1 cellular context compared by ENCODE assay signal in the genomic region with DNA sequence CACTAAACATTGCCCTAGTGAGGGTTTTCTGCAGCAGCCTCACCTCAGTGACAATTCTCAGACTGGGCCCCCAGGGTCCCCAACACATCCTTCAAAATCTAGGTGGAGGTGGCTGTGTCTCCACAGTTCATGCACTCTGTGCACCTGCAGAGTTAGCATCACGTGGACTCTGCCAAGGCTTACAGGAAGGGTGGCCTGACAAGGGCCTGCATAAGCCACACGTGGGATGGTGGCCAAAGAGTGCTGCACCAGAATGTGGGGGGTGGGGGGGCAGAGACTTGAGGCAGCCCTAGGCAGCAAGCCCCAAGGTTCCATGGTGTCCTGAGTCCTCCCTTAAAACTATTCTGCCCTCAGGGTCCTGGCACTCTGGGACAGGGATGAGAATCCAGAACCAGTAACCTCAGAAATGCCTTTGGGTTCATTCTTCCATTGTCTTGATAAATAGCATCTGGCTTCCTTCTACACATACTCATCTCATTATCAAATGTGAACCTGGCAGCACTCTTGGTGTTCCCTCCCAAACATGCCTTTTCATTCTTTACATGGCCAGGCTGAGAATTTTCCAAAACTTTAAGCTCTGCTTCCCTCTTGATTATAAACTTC.
TF ChIP-seq lines count a peak whose summit lies in the region.

No MANE protein-coding gene starts in this region.

TF ChIP-seq in H1, 55 proteins besides CTCF, POLR2A, EP300 and RAD21:
- no peak for TF ChIP-seq JUND (IDR thresholded peaks at IDR 0.05; ENCODE audit: low read length)
- no peak for TF ChIP-seq BCL11A (IDR thresholded peaks at IDR 0.05; ENCODE audit: low read depth in 2 of 2, low read length in 2 of 2)
- no peak for TF ChIP-seq SUZ12 (IDR thresholded peaks at IDR 0.05; ENCODE audit: low read length)
- no peak for TF ChIP-seq RNF2 (IDR thresholded peaks at IDR 0.05; ENCODE audit: borderline replicate concordance, low read depth, low read length, missing control alignments, poor library complexity, severe bottlenecking)
- no peak for TF ChIP-seq CEBPB (IDR thresholded peaks at IDR 0.05; ENCODE audit: low read depth, low read length)
- no peak for TF ChIP-seq SIRT6 (IDR thresholded peaks at IDR 0.05; ENCODE audit: low read length)
- no peak for TF ChIP-seq KDM4A (IDR thresholded peaks at IDR 0.05; ENCODE audit: low read depth, low read length, severe bottlenecking)
- no peak for TF ChIP-seq HDAC2 (IDR thresholded peaks at IDR 0.05; ENCODE audit: borderline replicate concordance in 1 of 2, low read depth in 2 of 2, low read length in 2 of 2)
- TF ChIP-seq GTF2F1 (IDR thresholded peaks at IDR 0.05; ENCODE audit: borderline replicate concordance, low read depth, low read length) = no peak
- TF ChIP-seq PHF8 (conservative IDR thresholded peaks at IDR 0.05; ENCODE audit: low read depth, low read length) = no peak
- no peak for TF ChIP-seq CHD1 (IDR thresholded peaks at IDR 0.05; ENCODE audit: low read depth, low read length)
- no peak for TF ChIP-seq YY1 (IDR thresholded peaks at IDR 0.05; ENCODE audit: low read depth, low read length)
- TF ChIP-seq KDM5A (IDR thresholded peaks at IDR 0.05; ENCODE audit: low read length) = no peak
- TF ChIP-seq SAP30 (IDR thresholded peaks at IDR 0.05; ENCODE audit: insufficient read depth, insufficient replicate concordance, low read length) = no peak
- no peak for TF ChIP-seq GABPA (IDR thresholded peaks at IDR 0.05; ENCODE audit: borderline replicate concordance, insufficient read depth, low read length)
- TF ChIP-seq RBBP5 (IDR thresholded peaks at IDR 0.05; ENCODE audit: borderline replicate concordance, low read depth, low read length) = no peak
- no peak for TF ChIP-seq POU5F1 (IDR thresholded peaks at IDR 0.05; ENCODE audit: low read depth, low read length)
- no peak for TF ChIP-seq ZNF274 (IDR thresholded peaks at IDR 0.05; ENCODE audit: borderline replicate concordance, extremely low read depth, low read length)
